In the genomic region with DNA sequence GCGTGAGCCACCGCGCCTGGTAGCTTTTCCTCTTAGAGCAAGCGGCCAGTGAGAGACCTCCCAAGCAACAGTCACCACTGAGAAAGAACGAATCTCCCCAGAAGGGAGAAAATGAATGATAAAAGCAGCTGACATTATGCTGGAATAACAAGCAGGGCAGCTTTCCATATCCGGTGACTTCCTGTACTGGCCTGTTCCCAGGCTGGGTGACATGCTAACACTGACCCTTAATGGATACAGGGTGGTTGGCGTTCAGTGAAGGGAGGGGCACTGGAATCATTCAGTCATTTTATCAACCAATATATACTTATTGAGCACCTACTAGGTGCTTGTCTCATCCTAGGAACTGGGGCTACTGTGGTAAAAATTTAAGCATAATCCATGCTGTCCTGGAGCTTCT, we compare ENCODE assay signal across 29 cellular contexts.
DNase-seq lines count a peak whose midpoint lies in the region; ATAC-seq and TF ChIP-seq lines count a peak whose summit lies in the region.
"Had no signal": no experiment of that assay in that cellular context is flagged by ENCODE, and none has a peak within 500 bp of the region (broad histone marks: within the 10 kb centered on the region; RNA-seq: fewer than 3 reads in every experiment).

No MANE protein-coding gene starts in this region.

- no peak overlapping the region for H3K4me3 ChIP-seq in smooth muscle cell
- H3K4me3 ChIP-seq: A549; BLaER1; BLaER1 treated with 17β-estradiol and CSF1 and Interleukin-3, amounts not matched to agents 10 nM and 100 nM had no signal

- H3K36me3 ChIP-seq in smooth muscle cell (ENCODE audit: low read depth): no peaks in the 10 kb centered on the region
- H3K36me3 ChIP-seq: BE2C; BLaER1; BLaER1 treated with 17β-estradiol and CSF1 and Interleukin-3, amounts not matched to agents 10 nM and 100 nM had no signal

- H3K27ac ChIP-seq in smooth muscle cell (ENCODE audit: low read depth): peak overlapping the region; percentile 74
- H3K27ac ChIP-seq: 22Rv1; A549; BLaER1; BLaER1 treated with 17β-estradiol and CSF1 and Interleukin-3, amounts not matched to agents 10 nM and 100 nM; C4-2B had no signal

- DNase-seq in dermis microvascular lymphatic vessel endothelial cell (ENCODE audit: low read depth in 2 of 2): peak; percentile 5 to 65
- DNase-seq in smooth muscle cell (lab: John Stamatoyannopoulos, UW; ENCODE audit: unreplicated experiment): no peak
- no peak for DNase-seq in activated T-cell treated with anti-CD3 and anti-CD28 coated beads, Interleukin-2, amount 50 U/mL, for 1 hour
- DNase-seq: 8988T; ACHN; AML-193; BE2C; C1 segment of cervical spinal cord; Caco-2; Calu3; CD4-positive, alpha-beta memory T cell; CD4-positive, alpha-beta T cell; CD4-positive, CD25-positive, alpha-beta regulatory T cell; CD8-positive, alpha-beta memory T cell; CD8-positive, alpha-beta T cell; COR-L47; DMS 273 treated with DMSO at 0.1 percent for 48 hours; DMS153; DMS53; DMS79; DMS79 treated with DMSO at 0.1 percent for 48 hours; DND-41; EL had no signal

- H3F3A ChIP-seq in smooth muscle cell (ENCODE audit: low read depth): peaks cover 22% of the 10 kb centered on the region

- H3K4me1 ChIP-seq in smooth muscle cell (ENCODE audit: low read depth): peaks cover 7% of the 10 kb centered on the region
- H3K4me1 ChIP-seq: Caco-2 had no signal

- no peak for ATAC-seq in HG02938 (IDR thresholded peaks at IDR 0.05; ENCODE audit: unreplicated experiment)
- ATAC-seq: A549; CD8-positive, alpha-beta T cell had no signal

- no peaks in the 10 kb centered on the region for H3K9me3 ChIP-seq in smooth muscle cell (replicated peaks; ENCODE audit: low read depth)
- H3K9me3 ChIP-seq: A549; BE2C; BLaER1; BLaER1 treated with 17β-estradiol and CSF1 and Interleukin-3, amounts not matched to agents 10 nM and 100 nM; Caco-2 had no signal

- H3K27me3 ChIP-seq in smooth muscle cell (ENCODE audit: low read depth): no peaks in the 10 kb centered on the region
- H3K27me3 ChIP-seq: BE2C; BLaER1; BLaER1 treated with 17β-estradiol and CSF1 and Interleukin-3, amounts not matched to agents 10 nM and 100 nM had no signal

- 90% methylated on average over 7 of the region's 7 CpGs for WGBS in smooth muscle cell (ENCODE audit: low lambda C conversion rate)

- no peak overlapping the region for H3K4me2 ChIP-seq in smooth muscle cell
- H3K4me2 ChIP-seq: A549; BLaER1; BLaER1 treated with 17β-estradiol and CSF1 and Interleukin-3, amounts not matched to agents 10 nM and 100 nM had no signal

- no peaks in the 10 kb centered on the region for H4K20me1 ChIP-seq in smooth muscle cell (ENCODE audit: low read depth)
- H4K20me1 ChIP-seq: BLaER1; BLaER1 treated with 17β-estradiol and CSF1 and Interleukin-3, amounts not matched to agents 10 nM and 100 nM had no signal

- no peak overlapping the region for H2AFZ ChIP-seq in smooth muscle cell (ENCODE audit: low read depth)

- no peak for TF ChIP-seq CTCF in smooth muscle cell (IDR thresholded peaks at IDR 0.05; ENCODE audit: borderline replicate concordance, insufficient read depth, poor library complexity, severe bottlenecking)

- no peak overlapping the region for H3K9ac ChIP-seq in smooth muscle cell (ENCODE audit: low read depth)
- H3K9ac ChIP-seq: BLaER1; BLaER1 treated with 17β-estradiol and CSF1 and Interleukin-3, amounts not matched to agents 10 nM and 100 nM had no signal

- H3K79me2 ChIP-seq in smooth muscle cell (ENCODE audit: low read depth): no peaks in the 10 kb centered on the region

Comparison
In these comparisons a context has a peak if more than half of its experiments do, and no peak if none do; other contexts are left out.
1. DNase-seq: peak in dermis microvascular lymphatic vessel endothelial cell (2 of 2); none in smooth muscle cell (single experiment) and activated T-cell treated with anti-CD3 and anti-CD28 coated beads, Interleukin-2, amount 50 U/mL, for 1 hour (single experiment).